8 cellular contexts compared by ENCODE assay signal in the genomic region with DNA sequence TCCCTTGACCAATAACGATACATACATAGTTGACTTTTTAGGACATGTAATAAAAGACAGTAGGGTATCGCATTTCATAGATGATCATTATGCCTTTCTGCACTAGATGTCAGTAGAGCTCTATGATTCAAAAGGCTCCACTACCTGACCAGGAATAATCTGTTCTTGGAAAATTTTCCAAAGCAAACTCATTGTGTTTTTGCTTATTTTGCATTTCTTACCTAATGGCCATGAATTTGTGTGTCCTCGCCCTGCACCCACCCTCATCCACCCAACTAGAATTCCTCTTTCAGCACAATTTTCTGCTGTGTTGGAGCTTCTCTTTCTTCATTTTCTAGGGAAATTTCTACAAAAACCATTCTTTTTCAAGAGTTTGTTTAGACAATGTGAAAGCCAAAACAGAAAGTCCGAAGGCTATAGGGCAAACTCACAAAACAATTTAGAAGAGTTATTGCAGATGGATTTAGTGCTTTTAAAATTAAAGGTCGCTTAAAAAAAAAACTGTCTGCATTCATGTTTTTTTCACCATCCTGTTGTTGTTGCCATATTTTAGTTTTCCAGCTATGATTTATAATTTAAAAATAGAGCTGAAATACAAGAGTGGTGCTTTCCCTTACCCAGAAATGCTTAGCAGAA.
DNase-seq lines count a peak whose midpoint lies in the region; ATAC-seq, FAIRE-seq and TF ChIP-seq lines count a peak whose summit lies in the region.

No MANE protein-coding gene starts in this region.

- H4K20me1 ChIP-seq in K562 (replicated peaks; ENCODE audit: control insufficient read depth, insufficient read depth, low read length) = no peaks in the 10 kb centered on the region

- POLR2A ChIA-PET in K562 (lab: Yijun Ruan, JAX) = interaction anchor here (0.6 kb wide), 1 partner anchor 182 kb away, joined by 3 read pairs; no protein-coding TSS in a partner anchor

- no peaks in the 10 kb centered on the region for H3K9me3 ChIP-seq in K562 (replicated peaks; ENCODE audit: control insufficient read depth, insufficient read depth, low read depth, low read length)

- WGBS in K562 (ENCODE audit: insufficient coverage, low coverage, missing lambda C conversion rate) = 3% methylated on average over 5 of the region's 5 CpGs

- DNase-seq in COR-L47 (lab: John Stamatoyannopoulos, UW) (peak; percentile 44), NAMALWA (ENCODE audit: low spot score) (peak; percentile 22), K562 (ENCODE audit: extremely low read depth in 1 of 4, low spot score in 3 of 4) (peak in 2 of 4 experiments; percentile 6), kidney epithelial cell (ENCODE audit: low read depth) (no peak), GM19240 (ENCODE audit: insufficient read length, low spot score) (no peak)
- no peak for DNase-seq in activated naive CD4-positive, alpha-beta T cell treated with anti-CD3 and anti-CD28 coated beads, Interleukin-2, amount 50 U/mL, for 16 hours
- DNase-seq in stimulated activated CD4-positive, alpha-beta T cell treated with anti-CD3 and anti-CD28 coated beads, Interleukin-15, amount 100 ng/mL, for 24 hours = no peak
- no peak for DNase-seq in activated T-cell treated with anti-CD3 and anti-CD28 coated beads, Interleukin-2, amount 50 U/mL, for 48 hours

- no peak for TF ChIP-seq POLR2A in K562 (conservative IDR thresholded peaks at IDR 0.05)

- FAIRE-seq in K562 (lab: Jason Lieb, UNC) = no peak

- BruUV-seq in K562 (replicated peaks; lab: Mats Ljungman, UMichigan) = no TSS peak

- H3K79me2 ChIP-seq in K562 (ENCODE audit: control insufficient read depth, insufficient read depth, low read length) = no peaks in the 10 kb centered on the region

- intact Hi-C loops in K562 (cut with micrococcal nuclease) = loop anchor here (2.0 to 10.0 kb wide), 2 partner anchors 430 to 748 kb away; no protein-coding TSS in a partner anchor

- CTCF ChIA-PET in K562 (lab: Yijun Ruan, JAX; ENCODE audit: low intra/inter-chr PET ratio) = interaction anchor here (0.6 to 1.2 kb wide), 2 partner anchors 141 to 749 kb away, joined by 3 to 4 read pairs; no protein-coding TSS in a partner anchor

- no peak for TF ChIP-seq EP300 in K562 (IDR thresholded peaks at IDR 0.05; ENCODE audit: low read length)

- H3K36me3 ChIP-seq in K562 (ENCODE audit: control insufficient read depth, insufficient read depth, low read length) (no peaks in the 10 kb centered on the region), kidney epithelial cell (ENCODE audit: control insufficient read depth, insufficient read depth, low read length) (no peaks in the 10 kb centered on the region)

- peak; percentile 17 to 49; a peak in 3 of 4 replicates for TF ChIP-seq RAD21 in K562 (CRISPR knock-in tag; conservative IDR thresholded peaks at IDR 0.05 in 1 of 2, IDR thresholded peaks at IDR 0.05 in 1 of 2)

- no peak overlapping the region for H3K4me2 ChIP-seq in K562 (ENCODE audit: insufficient read depth, low read length)

- H3K27me3 ChIP-seq in K562 (ENCODE audit: control insufficient read depth in 2 of 2, insufficient read depth in 2 of 2, low read length in 2 of 2) (no peaks in the 10 kb centered on the region), kidney epithelial cell (ENCODE audit: control insufficient read depth, insufficient read depth, low read length) (no peaks in the 10 kb centered on the region)

- no peak overlapping the region for H3K27ac ChIP-seq in K562 (ENCODE audit: extremely low read depth, low read depth, low read length)

- H2AFZ ChIP-seq in K562 (ENCODE audit: low read depth, low read length) = no peak overlapping the region

- H3K9ac ChIP-seq in K562 (ENCODE audit: insufficient read depth in 1 of 2, low read depth in 2 of 2, low read length in 2 of 2) = no peak overlapping the region

- H3K4me3 ChIP-seq in K562 (no peak overlapping the region), kidney epithelial cell (ENCODE audit: low read depth, low read length) (no peak overlapping the region)

- TF ChIP-seq CTCF in K562 (IDR thresholded peaks at IDR 0.05 in 2 of 3, conservative IDR thresholded peaks at IDR 0.05 in 1 of 3; ENCODE audit: insufficient read depth in 2 of 3, low read depth in 1 of 3, low read length in 3 of 3) = peak in 2 of 3 experiments; percentile 25 to 38; a peak in 3 of 6 replicates
- peak; percentile 48 for TF ChIP-seq CTCF in kidney epithelial cell (IDR thresholded peaks at IDR 0.05; ENCODE audit: insufficient read depth, low read length, poor library complexity, severe bottlenecking)

- H3K4me1 ChIP-seq in K562 (replicated peaks in 1 of 2; ENCODE audit: control insufficient read depth in 2 of 2, insufficient read depth in 2 of 2, low read length in 2 of 2) = no peaks in the 10 kb centered on the region

- ATAC-seq in K562 = peak; percentile 36; the same call in 1 of the 3 replicates

- H3K9me1 ChIP-seq in K562 (ENCODE audit: control insufficient read depth, insufficient read depth, low read length) = no peaks in the 10 kb centered on the region

- in situ Hi-C loops in K562 (cut with MboI) = no loop called here

TF ChIP-seq in K562, 482 proteins besides CTCF, POLR2A, EP300 and RAD21 (continues in another document):
- TF ChIP-seq MAFG (tag; conservative IDR thresholded peaks at IDR 0.05) (peak; percentile 46), MAFF (IDR thresholded peaks at IDR 0.05; ENCODE audit: low read length) (peak; percentile 46; the same call in 1 of the 2 replicates), C11orf30 (IDR thresholded peaks at IDR 0.05; ENCODE audit: low read depth) (peak; percentile 60; the same call in 1 of the 2 replicates)
- TF ChIP-seq, protein P1, sequence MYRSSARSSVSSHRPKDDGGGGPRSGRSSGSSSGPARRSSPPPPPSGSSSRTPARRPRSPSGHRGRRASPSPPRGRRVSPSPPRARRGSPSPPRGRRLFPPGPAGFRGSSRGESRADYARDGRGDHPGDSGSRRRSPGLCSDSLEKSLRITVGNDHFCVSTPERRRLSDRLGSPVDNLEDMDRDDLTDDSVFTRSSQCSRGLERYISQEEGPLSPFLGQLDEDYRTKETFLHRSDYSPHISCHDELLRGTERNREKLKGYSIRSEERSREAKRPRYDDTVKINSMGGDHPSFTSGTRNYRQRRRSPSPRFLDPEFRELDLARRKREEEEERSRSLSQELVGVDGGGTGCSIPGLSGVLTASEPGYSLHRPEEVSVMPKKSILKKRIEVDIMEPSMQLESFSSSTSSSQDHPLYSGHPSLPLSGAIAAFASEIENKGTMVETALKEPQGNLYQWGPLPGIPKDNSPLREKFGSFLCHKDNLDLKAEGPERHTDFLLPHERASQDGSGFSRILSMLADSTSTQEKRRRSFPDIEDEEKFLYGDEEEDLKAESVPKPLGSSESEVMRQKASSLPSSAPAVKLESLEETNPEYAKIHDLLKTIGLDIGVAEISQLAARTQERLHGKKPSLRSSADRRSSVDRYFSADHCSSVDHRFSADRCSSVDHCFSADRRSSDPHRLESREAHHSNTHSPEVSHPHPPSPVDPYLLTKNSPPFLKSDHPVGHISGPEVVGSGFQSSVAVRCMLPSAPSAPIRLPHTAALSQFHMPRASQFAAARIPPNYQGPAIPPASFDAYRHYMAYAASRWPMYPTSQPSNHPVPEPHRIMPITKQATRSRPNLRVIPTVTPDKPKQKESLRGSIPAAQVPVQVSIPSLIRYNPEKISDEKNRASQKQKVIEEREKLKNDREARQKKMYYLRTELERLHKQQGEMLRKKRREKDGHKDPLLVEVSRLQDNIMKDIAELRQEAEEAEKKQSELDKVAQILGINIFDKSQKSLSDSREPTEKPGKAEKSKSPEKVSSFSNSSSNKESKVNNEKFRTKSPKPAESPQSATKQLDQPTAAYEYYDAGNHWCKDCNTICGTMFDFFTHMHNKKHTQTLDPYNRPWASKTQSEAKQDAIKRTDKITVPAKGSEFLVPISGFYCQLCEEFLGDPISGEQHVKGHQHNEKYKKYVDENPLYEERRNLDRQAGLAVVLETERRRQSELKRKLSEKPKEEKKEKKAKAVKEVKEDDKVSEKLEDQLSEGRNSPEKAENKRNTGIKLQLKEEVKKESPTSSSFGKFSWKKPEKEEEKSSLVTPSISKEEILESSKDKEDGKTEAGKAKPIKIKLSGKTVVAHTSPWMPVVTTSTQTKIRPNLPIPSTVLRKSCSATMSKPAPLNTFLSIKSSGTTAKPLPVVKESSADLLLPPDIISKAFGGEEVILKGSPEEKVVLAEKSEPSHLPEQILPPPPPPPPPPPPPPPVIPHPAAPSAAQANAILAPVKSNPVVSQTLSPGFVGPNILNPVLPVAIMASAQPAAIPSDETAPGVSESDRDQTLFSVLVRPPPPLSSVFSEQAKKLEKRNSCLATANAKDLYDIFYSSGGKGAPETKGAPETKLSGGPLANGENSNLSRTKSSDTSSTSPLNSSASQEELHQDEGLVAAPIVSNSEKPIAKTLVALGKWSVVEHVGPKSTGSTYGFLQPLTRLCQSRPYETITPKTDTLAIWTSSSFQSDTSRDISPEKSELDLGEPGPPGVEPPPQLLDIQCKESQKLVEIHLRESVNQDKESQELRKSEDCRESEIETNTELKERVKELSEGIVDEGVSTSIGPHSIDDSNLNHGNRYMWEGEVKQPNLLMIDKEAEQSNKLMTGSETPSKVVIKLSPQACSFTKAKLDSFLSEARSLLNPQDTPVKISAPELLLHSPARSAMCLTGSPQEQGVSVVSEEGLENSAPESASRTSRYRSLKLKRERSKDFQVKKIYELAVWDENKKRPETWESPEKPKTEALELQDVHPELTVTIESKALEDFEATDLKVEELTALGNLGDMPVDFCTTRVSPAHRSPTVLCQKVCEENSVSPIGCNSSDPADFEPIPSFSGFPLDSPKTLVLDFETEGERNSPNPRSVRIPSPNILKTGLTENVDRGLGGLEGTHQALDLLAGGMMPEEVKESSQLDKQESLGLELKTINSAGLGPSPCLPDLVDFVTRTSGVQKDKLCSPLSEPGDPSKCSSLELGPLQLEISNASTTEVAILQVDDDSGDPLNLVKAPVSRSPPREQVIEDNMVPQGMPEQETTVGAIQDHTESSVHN (IDR thresholded peaks at IDR 0.05; ENCODE audit: borderline replicate concordance in 1 of 2, low read depth in 1 of 2) = no peak
- TF ChIP-seq, protein P2, sequence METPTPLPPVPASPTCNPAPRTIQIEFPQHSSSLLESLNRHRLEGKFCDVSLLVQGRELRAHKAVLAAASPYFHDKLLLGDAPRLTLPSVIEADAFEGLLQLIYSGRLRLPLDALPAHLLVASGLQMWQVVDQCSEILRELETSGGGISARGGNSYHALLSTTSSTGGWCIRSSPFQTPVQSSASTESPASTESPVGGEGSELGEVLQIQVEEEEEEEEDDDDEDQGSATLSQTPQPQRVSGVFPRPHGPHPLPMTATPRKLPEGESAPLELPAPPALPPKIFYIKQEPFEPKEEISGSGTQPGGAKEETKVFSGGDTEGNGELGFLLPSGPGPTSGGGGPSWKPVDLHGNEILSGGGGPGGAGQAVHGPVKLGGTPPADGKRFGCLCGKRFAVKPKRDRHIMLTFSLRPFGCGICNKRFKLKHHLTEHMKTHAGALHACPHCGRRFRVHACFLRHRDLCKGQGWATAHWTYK (CRISPR knock-in tag; IDR thresholded peaks at IDR 0.05) = no peak

Comparison
In these comparisons a context has a peak if more than half of its experiments do, and no peak if none do; other contexts are left out.
1. DNase-seq: peak in COR-L47 (single experiment) and NAMALWA (single experiment); none in kidney epithelial cell (single experiment), activated naive CD4-positive, alpha-beta T cell treated with anti-CD3 and anti-CD28 coated beads, Interleukin-2, amount 50 U/mL, for 16 hours (single experiment), stimulated activated CD4-positive, alpha-beta T cell treated with anti-CD3 and anti-CD28 coated beads, Interleukin-15, amount 100 ng/mL, for 24 hours (single experiment), GM19240 (single experiment) and activated T-cell treated with anti-CD3 and anti-CD28 coated beads, Interleukin-2, amount 50 U/mL, for 48 hours (0 of 2).